15 cellular contexts compared by ENCODE assay signal in the genomic region with DNA sequence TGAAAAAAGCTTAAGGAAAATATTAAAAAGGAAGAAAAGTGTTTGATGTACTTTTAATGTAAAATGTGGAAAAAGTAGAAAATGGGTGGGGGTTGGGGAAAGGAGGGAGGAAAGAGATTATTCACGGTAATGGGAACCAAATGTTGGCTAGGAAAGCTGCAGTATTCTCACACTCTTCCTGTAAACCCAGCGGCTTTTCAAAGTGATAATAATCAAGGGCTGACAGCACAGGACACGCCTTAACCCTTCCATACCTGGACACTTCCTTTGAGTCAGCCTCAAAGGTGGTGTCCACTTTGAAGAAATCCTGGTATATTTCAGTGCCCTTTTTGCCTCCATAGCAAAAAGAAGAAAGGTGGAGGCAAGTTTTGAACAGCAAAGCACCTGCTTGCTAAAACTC.
"Had no signal": no experiment of that assay in that cellular context is flagged by ENCODE, and none has a peak within 500 bp of the region (broad histone marks: within the 10 kb centered on the region; RNA-seq: fewer than 3 reads in every experiment).

No MANE protein-coding gene starts in this region.

- H3K4me3 ChIP-seq: adrenal gland, lung, ovary, right atrium auricular region, skin epidermis had no signal

- H3K4me1 ChIP-seq: adrenal gland, right atrium auricular region had no signal

- H3K27ac Mint-ChIP-seq: activated CD4-positive, alpha-beta T cell treated with anti-CD3 and anti-CD28 coated beads for 36 hours; activated CD8-positive, alpha-beta T cell treated with anti-CD3 and anti-CD28 coated beads for 36 hours; stimulated activated effector memory CD8-positive, alpha-beta T cell treated with anti-CD3 and anti-CD28 coated beads, Interleukin-12 subunit alpha, Interleukin-12 subunit beta, amount 100 ng/mL, for 72 hours had no signal

- H3K9me3 ChIP-seq: adrenal gland, ovary, right atrium auricular region had no signal

- H3K27me3 Mint-ChIP-seq: activated CD4-positive, alpha-beta T cell treated with anti-CD3 and anti-CD28 coated beads for 36 hours; activated CD8-positive, alpha-beta T cell treated with anti-CD3 and anti-CD28 coated beads for 36 hours; central memory CD8-positive, alpha-beta T cell had no signal

- H3K27ac ChIP-seq: adrenal gland, ovary, right atrium auricular region had no signal

- H3K4me3 Mint-ChIP-seq: activated CD4-positive, alpha-beta T cell treated with anti-CD3 and anti-CD28 coated beads for 36 hours; activated CD8-positive, alpha-beta T cell treated with anti-CD3 and anti-CD28 coated beads for 36 hours; central memory CD8-positive, alpha-beta T cell; stimulated activated effector memory CD8-positive, alpha-beta T cell treated with anti-CD3 and anti-CD28 coated beads, Interleukin-12 subunit alpha, Interleukin-12 subunit beta, amount 100 ng/mL, for 72 hours had no signal

- H3K36me3 ChIP-seq: adrenal gland, ovary, right atrium auricular region had no signal

- H3K9me3 Mint-ChIP-seq: central memory CD8-positive, alpha-beta T cell had no signal

- ATAC-seq: activated CD4-positive, alpha-beta T cell treated with anti-CD3 and anti-CD28 coated beads for 36 hours; activated CD8-positive, alpha-beta T cell treated with anti-CD3 and anti-CD28 coated beads for 36 hours; stimulated activated effector memory CD8-positive, alpha-beta T cell treated with anti-CD3 and anti-CD28 coated beads, Interleukin-12 subunit alpha, Interleukin-12 subunit beta, amount 100 ng/mL, for 72 hours had no signal

- H3K27me3 ChIP-seq: adrenal gland, ovary, right atrium auricular region had no signal

- H3K36me3 Mint-ChIP-seq: stimulated activated effector memory CD8-positive, alpha-beta T cell treated with anti-CD3 and anti-CD28 coated beads, Interleukin-12 subunit alpha, Interleukin-12 subunit beta, amount 100 ng/mL, for 72 hours had no signal

- H3K4me1 Mint-ChIP-seq: activated CD4-positive, alpha-beta T cell treated with anti-CD3 and anti-CD28 coated beads for 36 hours; central memory CD8-positive, alpha-beta T cell; stimulated activated effector memory CD8-positive, alpha-beta T cell treated with anti-CD3 and anti-CD28 coated beads, Interleukin-12 subunit alpha, Interleukin-12 subunit beta, amount 100 ng/mL, for 72 hours had no signal

- DNase-seq: activated CD4-positive, alpha-beta T cell treated with anti-CD3 and anti-CD28 coated beads for 36 hours; activated CD8-positive, alpha-beta T cell treated with anti-CD3 and anti-CD28 coated beads for 36 hours; activated naive CD4-positive, alpha-beta T cell treated with anti-CD3 and anti-CD28 coated beads, Interleukin-2, amount 50 U/mL, for 16 hours; adrenal gland; effector memory CD4-positive, alpha-beta T cell; hypothalamus; kidney glomerular epithelial cell; ovary; T1000; trophoblast cell had no signal
